Comparison of ENCODE assay signal across 11 cellular contexts in genomic region chr4:153520871-153521329, GRCh38. TPM values are rescaled to one million over a fixed set of nuclear protein-coding genes. Genes with fewer than 3 reads are reported as not detected.
A peak's percentile ranks its signal among the peaks of the same experiment; 100 is the strongest.
DNase-seq lines count a peak whose midpoint lies in the region; ATAC-seq, FAIRE-seq and TF ChIP-seq lines count a peak whose summit lies in the region.
"Had no signal": no experiment of that assay in that cellular context is flagged by ENCODE, and none has a peak within 500 bp of the region (broad histone marks: within the 10 kb centered on the region; RNA-seq: fewer than 3 reads in every experiment).

No MANE protein-coding gene starts in this region.

- no peaks in the 10 kb centered on the region for H3K4me1 ChIP-seq in colonic mucosa

- TF ChIP-seq POLR2A in H54 (IDR thresholded peaks at IDR 0.05; ENCODE audit: low read depth, low read length), result no peak

- H3K4me3 ChIP-seq in HL-60 (replicated peaks; ENCODE audit: insufficient read depth, low read length) (no peak overlapping the region), colonic mucosa (no peak overlapping the region)
- H3K4me3 ChIP-seq: esophagus muscularis mucosa had no signal

- ATAC-seq in GM21390 (IDR thresholded peaks at IDR 0.05; ENCODE audit: unreplicated experiment), result peak; percentile 28
- ATAC-seq in HG03280 (IDR thresholded peaks at IDR 0.05; ENCODE audit: unreplicated experiment), result no peak

- no peaks in the 10 kb centered on the region for H3K36me3 ChIP-seq in colonic mucosa
- H3K36me3 ChIP-seq: esophagus muscularis mucosa had no signal

- no peak for TF ChIP-seq CTCF in HL-60 (IDR thresholded peaks at IDR 0.05; ENCODE audit: insufficient read depth, low read length)
- TF ChIP-seq CTCF in colonic mucosa (IDR thresholded peaks at IDR 0.05), result no peak

- intact Hi-C loops in colonic mucosa (cut with DNase I), result no loop called here

- H3K9ac ChIP-seq in colonic mucosa (ENCODE audit: low read depth in 2 of 2, low read length in 2 of 2), result no peak overlapping the region

- DNase-seq in CMK (ENCODE audit: low read depth) (peak; percentile 40), HL-60 (ENCODE audit: low read depth in 1 of 2, low spot score in 1 of 2) (peak; percentile 41 to 87), colonic mucosa (peak; percentile 17), cerebellar cortex (ENCODE audit: low spot score) (no peak), NCI-H2081 treated with DMSO at 0.1 percent for 48 hours (lab: John Stamatoyannopoulos, UW) (no peak), H54 (ENCODE audit: insufficient read length, low spot score) (no peak)
- DNase-seq: MM.1S had no signal

- H3K27ac ChIP-seq in HL-60 (replicated peaks), result peak overlapping the region; percentile 64
- H3K27ac ChIP-seq in colonic mucosa, result no peak overlapping the region
- H3K27ac ChIP-seq: esophagus muscularis mucosa had no signal

- H3K9me3 ChIP-seq in colonic mucosa, result no peaks in the 10 kb centered on the region
- H3K9me3 ChIP-seq: esophagus muscularis mucosa had no signal

- no peak for FAIRE-seq in H54 (lab: Jason Lieb, UNC)
- FAIRE-seq: G401.6 had no signal

- H3K27me3 ChIP-seq in HL-60 (ENCODE audit: insufficient read depth, poor library complexity, severe bottlenecking) (no peaks in the 10 kb centered on the region), colonic mucosa (no peaks in the 10 kb centered on the region)
- H3K27me3 ChIP-seq: esophagus muscularis mucosa had no signal

RNA-seq across cellular contexts. Expression of gene TMEM131L, which starts 54.7 kb away (rescaled TPM):
- total RNA-seq in colonic mucosa, result 1 to 10 TPM; 4.8 to 6.2 TPM

Comparison
In these comparisons a context has a peak if more than half of its experiments do, and no peak if none do; other contexts are left out.
1. DNase-seq: peak in CMK (single experiment), HL-60 (2 of 2) and colonic mucosa (single experiment); none in cerebellar cortex (single experiment), NCI-H2081 treated with DMSO at 0.1 percent for 48 hours (single experiment) and H54 (single experiment).